9 cellular contexts compared by ENCODE assay signal in genomic region chr2:74415762-74416395, GRCh38. TPM values are rescaled to one million over a fixed set of nuclear protein-coding genes. Genes with fewer than 3 reads are reported as not detected.
DNase-seq lines count a peak whose midpoint lies in the region; ATAC-seq and TF ChIP-seq lines count a peak whose summit lies in the region.
"Had no signal": no experiment of that assay in that cellular context is flagged by ENCODE, and none has a peak within 500 bp of the region (broad histone marks: within the 10 kb centered on the region; RNA-seq: fewer than 3 reads in every experiment).

No MANE protein-coding gene starts in this region.

- no peaks in the 10 kb centered on the region for H3K27me3 Mint-ChIP-seq in T-helper 2 cell treated with Interferon-gamma antibody and Interleukin-4, amounts not matched to agents 5 μg/mL and 100 μg/mL, for 36 hours (ENCODE audit: low read depth)
- H3K27me3 Mint-ChIP-seq in activated naive CD8-positive, alpha-beta T cell treated with anti-CD3 and anti-CD28 coated beads, Interleukin-2, amount 50 U/mL, for 24 hours = no peaks in the 10 kb centered on the region

- no peak overlapping the region for H3K27ac Mint-ChIP-seq in T-helper 2 cell treated with Interferon-gamma antibody and Interleukin-4, amounts not matched to agents 5 μg/mL and 100 μg/mL, for 36 hours
- no peak overlapping the region for H3K27ac Mint-ChIP-seq in activated naive CD8-positive, alpha-beta T cell treated with anti-CD3 and anti-CD28 coated beads, Interleukin-2, amount 50 U/mL, for 24 hours

- peak overlapping the region; percentile 39 for H3K4me3 Mint-ChIP-seq in T-helper 2 cell treated with Interferon-gamma antibody and Interleukin-4, amounts not matched to agents 5 μg/mL and 100 μg/mL, for 36 hours
- peak overlapping the region; percentile 63 for H3K4me3 Mint-ChIP-seq in activated naive CD8-positive, alpha-beta T cell treated with anti-CD3 and anti-CD28 coated beads, Interleukin-2, amount 50 U/mL, for 24 hours

- peaks cover 26% of the 10 kb centered on the region for H3K4me1 ChIP-seq in stomach smooth muscle (ENCODE audit: control insufficient read depth, insufficient read depth, low read length)

- no peaks in the 10 kb centered on the region for H3K27me3 ChIP-seq in kidney epithelial cell (ENCODE audit: control insufficient read depth, insufficient read depth, low read length)
- H3K27me3 ChIP-seq in stomach smooth muscle (ENCODE audit: control insufficient read depth in 1 of 2, insufficient read depth in 2 of 2, low read length in 2 of 2) = peaks cover 0 to 14% of the 10 kb centered on the region in 2 donors

- H3K36me3 ChIP-seq in kidney epithelial cell (ENCODE audit: control insufficient read depth, insufficient read depth, low read length) = no peaks in the 10 kb centered on the region
- H3K36me3 ChIP-seq in stomach smooth muscle (ENCODE audit: control insufficient read depth in 2 of 2, insufficient read depth in 2 of 2, low read length in 2 of 2) = no peaks in the 10 kb centered on the region

- peak overlapping the region in 1 of 2 donors; percentile 62 for H3K9ac ChIP-seq in stomach smooth muscle (ENCODE audit: low read length in 2 of 2)

- H3K9me3 ChIP-seq in stomach smooth muscle (ENCODE audit: control insufficient read depth in 2 of 2, low read length in 2 of 2) = no peaks in the 10 kb centered on the region
- H3K9me3 ChIP-seq: A549 had no signal

- H3K4me1 Mint-ChIP-seq in T-helper 2 cell treated with Interferon-gamma antibody and Interleukin-4, amounts not matched to agents 5 μg/mL and 100 μg/mL, for 36 hours (ENCODE audit: low read depth) = peaks cover 13% of the 10 kb centered on the region
- H3K4me1 Mint-ChIP-seq in activated naive CD8-positive, alpha-beta T cell treated with anti-CD3 and anti-CD28 coated beads, Interleukin-2, amount 50 U/mL, for 24 hours = peaks cover 37% of the 10 kb centered on the region

- no peak for TF ChIP-seq CTCF in kidney epithelial cell (IDR thresholded peaks at IDR 0.05; ENCODE audit: insufficient read depth, low read length, poor library complexity, severe bottlenecking)

- peak; percentile 9 for ATAC-seq in activated naive CD8-positive, alpha-beta T cell treated with anti-CD3 and anti-CD28 coated beads, Interleukin-2, amount 50 U/mL, for 24 hours
- ATAC-seq in GM21723 (IDR thresholded peaks at IDR 0.05; ENCODE audit: unreplicated experiment) = no peak
- ATAC-seq: A549 had no signal

- H3K9me3 Mint-ChIP-seq in T-helper 2 cell treated with Interferon-gamma antibody and Interleukin-4, amounts not matched to agents 5 μg/mL and 100 μg/mL, for 36 hours = no peaks in the 10 kb centered on the region
- H3K9me3 Mint-ChIP-seq in activated naive CD8-positive, alpha-beta T cell treated with anti-CD3 and anti-CD28 coated beads, Interleukin-2, amount 50 U/mL, for 24 hours = no peaks in the 10 kb centered on the region

- H3K4me3 ChIP-seq in kidney epithelial cell (ENCODE audit: low read depth, low read length) = peak overlapping the region; percentile 36
- peak overlapping the region; percentile 80 to 82 for H3K4me3 ChIP-seq in stomach smooth muscle (ENCODE audit: low read length in 2 of 2)
- H3K4me3 ChIP-seq: A549 had no signal

- no peak for DNase-seq in T-helper 2 cell treated with Interferon-gamma antibody and Interleukin-4, amounts not matched to agents 5 μg/mL and 100 μg/mL, for 36 hours (ENCODE audit: low spot score)
- no peak for DNase-seq in T-helper 2 cell
- DNase-seq in activated naive CD8-positive, alpha-beta T cell treated with anti-CD3 and anti-CD28 coated beads, Interleukin-2, amount 50 U/mL, for 24 hours = no peak
- DNase-seq in kidney epithelial cell (ENCODE audit: low read depth) = no peak
- no peak for DNase-seq in NCI-H2081 treated with DMSO at 0.1 percent for 48 hours (lab: John Stamatoyannopoulos, UW)
- no peak for DNase-seq in COLO829 (ENCODE audit: low spot score)

- no peaks in the 10 kb centered on the region for H3K36me3 Mint-ChIP-seq in T-helper 2 cell treated with Interferon-gamma antibody and Interleukin-4, amounts not matched to agents 5 μg/mL and 100 μg/mL, for 36 hours (ENCODE audit: low read depth)
- H3K36me3 Mint-ChIP-seq in activated naive CD8-positive, alpha-beta T cell treated with anti-CD3 and anti-CD28 coated beads, Interleukin-2, amount 50 U/mL, for 24 hours (ENCODE audit: low read depth) = no peaks in the 10 kb centered on the region

- H3K27ac ChIP-seq in stomach smooth muscle (ENCODE audit: low read length) = no peak overlapping the region
- H3K27ac ChIP-seq: A549 had no signal

RNA-seq across cellular contexts. Expression of gene C2orf81, which starts 5.5 kb away (rescaled TPM):
- total RNA-seq in kidney epithelial cell = 3.0 and 4.3 TPM in 2 replicates

RNA-seq across cellular contexts. Expression of gene WDR54, which starts 5.7 kb away (rescaled TPM):
- total RNA-seq in kidney epithelial cell = 24.6 and 28.0 TPM in 2 replicates

RNA-seq across cellular contexts. Expression of gene RTKN, which starts 25.9 kb away (rescaled TPM):
- total RNA-seq in kidney epithelial cell = 88.4 and 103 TPM in 2 replicates

RNA-seq across cellular contexts. Expression of gene DCTN1, which starts 35.8 kb away (rescaled TPM):
- total RNA-seq in kidney epithelial cell = 124 and 129 TPM in 2 replicates

RNA-seq across cellular contexts. Expression of gene INO80B, which starts 39.0 kb away (rescaled TPM):
- total RNA-seq in kidney epithelial cell = 20.6 and 31.3 TPM in 2 replicates
